22 cellular contexts compared by ENCODE assay signal in the genomic region with DNA sequence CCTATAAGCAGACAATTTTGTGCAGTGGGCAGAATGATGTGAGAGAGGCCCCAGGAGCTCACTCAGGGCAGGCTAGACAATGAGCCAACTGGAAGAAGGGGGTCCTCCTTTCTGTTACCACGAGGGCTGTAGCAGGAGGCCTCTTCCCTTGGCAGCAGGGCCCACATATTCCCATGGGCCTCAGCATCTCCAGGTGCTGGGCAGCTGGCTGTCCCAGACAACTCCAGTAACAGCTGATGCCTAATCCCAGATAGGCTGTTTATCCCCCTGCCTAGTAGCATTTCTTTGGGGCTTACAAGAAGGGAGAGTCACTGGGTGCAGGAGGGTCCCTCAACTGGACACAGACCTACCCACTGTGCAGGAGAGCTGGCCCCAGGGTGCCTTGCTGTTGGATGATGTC.
DNase-seq lines count a peak whose midpoint lies in the region; TF ChIP-seq lines count a peak whose summit lies in the region.
"Had no signal": no experiment of that assay in that cellular context is flagged by ENCODE, and none has a peak within 500 bp of the region (broad histone marks: within the 10 kb centered on the region; RNA-seq: fewer than 3 reads in every experiment).

No MANE protein-coding gene starts in this region.

- H3K4ac ChIP-seq in neuronal stem cell (ENCODE audit: low read length): no peak overlapping the region

- no peak overlapping the region for H3K23ac ChIP-seq in neuronal stem cell (ENCODE audit: low read depth, low read length, poor library complexity)

- H3K4me3 ChIP-seq in SJCRH30 (no peak overlapping the region), neuronal stem cell (ENCODE audit: low read length in 2 of 2) (no peak overlapping the region), esophagus squamous epithelium (no peak overlapping the region)
- H3K4me3 ChIP-seq: Peyer's patch had no signal

- no peak overlapping the region for H3K4me2 ChIP-seq in neuronal stem cell (ENCODE audit: insufficient read depth, low read length, poor library complexity, severe bottlenecking)

- WGBS in neuronal stem cell (ENCODE audit: extremely low coverage in 2 of 2, insufficient read length in 2 of 2, insufficient replicate concordance in 1 of 2), 2 donors: no CpG with 5 or more reads among the region's 1 CpG
- 0% methylated on average over 1 of the region's 1 CpG; no CpG with 5 or more reads in 1 of the 2 donors for WGBS in esophagus squamous epithelium, 2 donors

- no peak overlapping the region for H3K9ac ChIP-seq in neuronal stem cell (ENCODE audit: low read depth, low read length, poor library complexity)

- H3K9me3 ChIP-seq in SJCRH30 (replicated peaks): no peaks in the 10 kb centered on the region
- H3K9me3 ChIP-seq in neuronal stem cell (replicated peaks in 1 of 2; ENCODE audit: control insufficient read depth in 2 of 2, insufficient read depth in 1 of 2, low read depth in 1 of 2, low read length in 2 of 2): no peaks in the 10 kb centered on the region
- no peaks in the 10 kb centered on the region for H3K9me3 ChIP-seq in esophagus squamous epithelium
- H3K9me3 ChIP-seq: BE2C, Peyer's patch had no signal

- H3K27me3 ChIP-seq in SJCRH30 (peaks cover 4% of the 10 kb centered on the region; the same call in 1 of the 2 replicates), neuronal stem cell (ENCODE audit: control insufficient read depth in 3 of 3, insufficient read depth in 3 of 3, low read depth in 1 of 3, low read length in 3 of 3) (no peaks in the 10 kb centered on the region), esophagus squamous epithelium (no peaks in the 10 kb centered on the region)
- H3K27me3 ChIP-seq: BE2C, Peyer's patch had no signal

- H2BK15ac ChIP-seq in neuronal stem cell (ENCODE audit: low read length): no peak overlapping the region

- intact Hi-C loops in esophagus squamous epithelium (cut with DNase I): no loop called here

- H3K27ac ChIP-seq in SJCRH30 (no peak overlapping the region), neuronal stem cell (replicated peaks; ENCODE audit: low read length) (no peak overlapping the region), esophagus squamous epithelium (no peak overlapping the region)
- H3K27ac ChIP-seq: 22Rv1, Peyer's patch had no signal

- no peak for TF ChIP-seq CTCF in esophagus squamous epithelium (IDR thresholded peaks at IDR 0.05)

- no peaks in the 10 kb centered on the region; the same call in 1 of the 2 replicates for H3K36me3 ChIP-seq in SJCRH30
- H3K36me3 ChIP-seq in neuronal stem cell (replicated peaks in 1 of 2; ENCODE audit: control insufficient read depth in 2 of 2, insufficient read depth in 2 of 2, low read length in 2 of 2): no peaks in the 10 kb centered on the region
- H3K36me3 ChIP-seq in esophagus squamous epithelium: no peaks in the 10 kb centered on the region
- H3K36me3 ChIP-seq: BE2C, Peyer's patch had no signal

- no peak overlapping the region for H2BK120ac ChIP-seq in neuronal stem cell (ENCODE audit: low read depth, low read length)

- H3K4me1 ChIP-seq in SJCRH30 (no peaks in the 10 kb centered on the region; the same call in 1 of the 2 replicates), neuronal stem cell (ENCODE audit: control insufficient read depth in 2 of 2, insufficient read depth in 1 of 2, low read depth in 1 of 2, low read length in 2 of 2) (no peaks in the 10 kb centered on the region), esophagus squamous epithelium (no peaks in the 10 kb centered on the region)
- H3K4me1 ChIP-seq: BE2C, Peyer's patch had no signal

- no peak overlapping the region for H4K91ac ChIP-seq in neuronal stem cell (ENCODE audit: low read depth, low read length, poor library complexity)

- H2AK5ac ChIP-seq in neuronal stem cell (ENCODE audit: low read depth, low read length): no peak overlapping the region

- DNase-seq in NCI-H1092 treated with DMSO at 0.1 percent for 48 hours (lab: John Stamatoyannopoulos, UW) (peak; percentile 27), NCI-H1092 (lab: John Stamatoyannopoulos, UW) (no peak), NCI-H2171 treated with DMSO at 0.1 percent for 48 hours (lab: John Stamatoyannopoulos, UW) (peak; percentile 73), SJCRH30 (peak; percentile 20 to 41), neuronal stem cell (ENCODE audit: low spot score) (no peak), esophagus squamous epithelium (lab: John Stamatoyannopoulos, UW) (no peak), glomerular visceral epithelial cell (ENCODE audit: extremely low spot score) (no peak)
- no peak for DNase-seq in activated naive CD4-positive, alpha-beta T cell (lab: John Stamatoyannopoulos, UW)
- DNase-seq: BE2C; CD8-positive, alpha-beta memory T cell; H7; NCI-H1048; NCI-H1436; NCI-H1930; NCI-H2107; NCI-H226; NCI-H510A; NCI-H774; OCI-M1; Peyer's patch; SIG-M5 had no signal

- no peak overlapping the region for H3K14ac ChIP-seq in neuronal stem cell (ENCODE audit: low read length)

- peak overlapping the region; percentile 7 for H4K8ac ChIP-seq in neuronal stem cell (ENCODE audit: low read depth, low read length)

- TF ChIP-seq POLR2A in esophagus squamous epithelium (IDR thresholded peaks at IDR 0.05): no peak

- H2AFZ ChIP-seq in neuronal stem cell (ENCODE audit: low read length): no peak overlapping the region

- H3K79me1 ChIP-seq in neuronal stem cell (ENCODE audit: low read depth, low read length): no peaks in the 10 kb centered on the region

- no peak overlapping the region for H2BK12ac ChIP-seq in neuronal stem cell (ENCODE audit: low read length)

- H2BK5ac ChIP-seq in neuronal stem cell (ENCODE audit: low read length): no peak overlapping the region

- no peak overlapping the region for H3K18ac ChIP-seq in neuronal stem cell (ENCODE audit: low read length)

Comparison
In these comparisons a context has a peak if more than half of its experiments do, and no peak if none do; other contexts are left out.
1. DNase-seq: peak in NCI-H1092 treated with DMSO at 0.1 percent for 48 hours (single experiment), NCI-H2171 treated with DMSO at 0.1 percent for 48 hours (single experiment) and SJCRH30 (2 of 2); none in NCI-H1092 (single experiment), neuronal stem cell (single experiment), activated naive CD4-positive, alpha-beta T cell (0 of 4), esophagus squamous epithelium (single experiment) and glomerular visceral epithelial cell (single experiment).